12 cellular contexts compared by ENCODE assay signal in the genomic region with DNA sequence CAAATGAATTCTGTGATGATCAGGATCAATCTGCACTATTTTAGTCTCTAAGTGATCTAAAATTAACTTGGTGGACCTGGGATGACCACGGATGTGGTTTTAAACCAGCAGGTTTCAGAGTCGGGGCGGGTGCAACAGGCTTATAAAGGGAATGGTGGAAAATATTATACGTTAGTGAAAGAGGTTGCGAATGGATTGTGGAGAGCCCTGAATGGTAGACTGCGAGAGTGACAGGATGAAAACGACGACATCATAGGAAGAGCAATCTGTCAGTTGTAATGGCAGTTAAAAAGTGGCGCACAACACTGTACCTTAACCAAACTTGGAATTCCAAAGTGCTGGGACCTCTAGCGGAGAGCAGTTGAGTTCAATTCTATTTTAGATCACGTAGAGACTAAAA. TPM values are rescaled to one million over a fixed set of nuclear protein-coding genes. Genes with fewer than 3 reads are reported as not detected.
DNase-seq lines count a peak whose midpoint lies in the region; ATAC-seq, FAIRE-seq and TF ChIP-seq lines count a peak whose summit lies in the region.
"Had no signal": no experiment of that assay in that cellular context is flagged by ENCODE, and none has a peak within 500 bp of the region (broad histone marks: within the 10 kb centered on the region; RNA-seq: fewer than 3 reads in every experiment).

No MANE protein-coding gene starts in this region.

- POLR2A ChIA-PET in H1 (lab: Charles Lee; ENCODE audit: partially characterized antibody), result no interaction called here

- TF ChIP-seq CTCF in OCI-LY3 (IDR thresholded peaks at IDR 0.05; ENCODE audit: low read depth, low read length) (no peak), H1 (IDR thresholded peaks at IDR 0.05; ENCODE audit: control extremely low read depth in 1 of 3, insufficient read depth in 1 of 3, low read depth in 1 of 3, low read length in 3 of 3) (no peak)

- intact Hi-C loops in Right ventricle myocardium superior (cut with DNase I) (no loop called here), left ventricle myocardium superior (cut with micrococcal nuclease) (no loop called here)

- 85 to 100% methylated on average over 3 to 11 of the region's 11 CpGs for WGBS in H1 (ENCODE audit: extremely low coverage in 1 of 2, insufficient coverage in 1 of 2, insufficient read length in 1 of 2, insufficient replicate concordance in 2 of 2, low coverage in 1 of 2, low lambda C conversion rate in 2 of 2, missing lambda C conversion rate in 1 of 2), 2 experiments

- H4K5ac ChIP-seq in H1 (ENCODE audit: insufficient read length, low read depth, low read length), result no peak overlapping the region

- no peak overlapping the region for H3K56ac ChIP-seq in H1 (replicated peaks; ENCODE audit: insufficient read length, low read depth, low read length)

- H3K4me3 ChIP-seq in OCI-LY3 (ENCODE audit: low read length) (0 out of 2 replicates have a peak overlapping the region, but pooled peaks have one; percentile 85), H1 (ENCODE audit: extremely low read depth in 1 of 4, insufficient read depth in 2 of 4, low read depth in 3 of 4, low read length in 4 of 4) (no peak overlapping the region)

- FAIRE-seq in H1 (lab: Jason Lieb, UNC), result no peak

- H3K23ac ChIP-seq in H1 (ENCODE audit: insufficient read length), result no peak overlapping the region

- TF ChIP-seq EP300 in H1 (IDR thresholded peaks at IDR 0.05; ENCODE audit: borderline replicate concordance in 1 of 2, low read depth in 2 of 2, low read length in 2 of 2), result no peak

- no peak overlapping the region for H3K27ac ChIP-seq in OCI-LY3 (ENCODE audit: low read length)
- no peak overlapping the region for H3K27ac ChIP-seq in H1 (ENCODE audit: low read depth, low read length)

- no peak overlapping the region for H2BK20ac ChIP-seq in H1 (ENCODE audit: low read length)

- TF ChIP-seq RAD21 in H1 (IDR thresholded peaks at IDR 0.05 in 1 of 2, conservative IDR thresholded peaks at IDR 0.05 in 1 of 2; ENCODE audit: low read depth in 2 of 2, low read length in 2 of 2), result no peak

- H4K20me1 ChIP-seq in OCI-LY3 (ENCODE audit: insufficient read depth, low read length) (no peaks in the 10 kb centered on the region), H1 (replicated peaks in 1 of 2; ENCODE audit: control insufficient read depth in 1 of 2, insufficient read depth in 2 of 2, low read length in 2 of 2) (peaks cover 0 to 1% of the 10 kb centered on the region in 2 experiments)

- peaks cover 13 to 19% of the 10 kb centered on the region in 2 donors for H3K36me3 Mint-ChIP-seq in stimulated activated naive B cell treated with anti-CD40 and anti-IgM and Interleukin-4, amounts not matched to agents 10 μg/mL and 1 μg/mL and 100 μg/mL, for 72 hours

- no peak overlapping the region for H2BK12ac ChIP-seq in H1 (ENCODE audit: low read depth, low read length)

- DNase-seq in Right ventricle myocardium superior (no peak), left ventricle myocardium superior (no peak), H1 (ENCODE audit: low read depth in 1 of 2, low spot score in 2 of 2) (no peak)
- DNase-seq in stimulated activated naive B cell treated with anti-CD40 and anti-IgM and Interleukin-4, amounts not matched to agents 10 μg/mL and 1 μg/mL and 100 μg/mL, for 72 hours, result no peak
- DNase-seq: erythroblast, GOT3, NCI-H1436, spleen had no signal

- H2BK5ac ChIP-seq in H1 (ENCODE audit: low read depth, low read length), result no peak overlapping the region

- no peak overlapping the region for H3K18ac ChIP-seq in H1 (ENCODE audit: extremely low read depth, low read length)

- peaks cover 2% of the 10 kb centered on the region for H3K23me2 ChIP-seq in H1 (ENCODE audit: low read depth, low read length)

- H3K4ac ChIP-seq in H1 (replicated peaks; ENCODE audit: insufficient read length, low read depth, low read length), result no peak overlapping the region

- H2BK15ac ChIP-seq in H1 (ENCODE audit: low read length), result no peak overlapping the region

- H3K79me1 ChIP-seq in H1 (ENCODE audit: low read depth, low read length), result no peaks in the 10 kb centered on the region

- H3K4me2 ChIP-seq in OCI-LY3 (ENCODE audit: low read length) (no peak overlapping the region), H1 (ENCODE audit: insufficient read depth in 1 of 2, low read depth in 2 of 2, low read length in 2 of 2) (no peak overlapping the region; a peak in 1 of 4 replicates)

- no peak overlapping the region for H3K27ac Mint-ChIP-seq in stimulated activated naive B cell treated with anti-CD40 and anti-IgM and Interleukin-4, amounts not matched to agents 10 μg/mL and 1 μg/mL and 100 μg/mL, for 72 hours

- H3K4me1 ChIP-seq in OCI-LY3 (ENCODE audit: low read length), result peaks cover 12% of the 10 kb centered on the region
- H3K4me1 ChIP-seq in H1 (replicated peaks in 1 of 4; ENCODE audit: control insufficient read depth in 3 of 4, insufficient read depth in 4 of 4, low read length in 3 of 4), result no peaks in the 10 kb centered on the region

- H3K27me3 ChIP-seq in OCI-LY3 (ENCODE audit: low read depth, low read length) (no peaks in the 10 kb centered on the region), H1 (replicated peaks in 1 of 4; ENCODE audit: control insufficient read depth in 3 of 4, extremely low read depth in 1 of 4, insufficient read depth in 3 of 4, low read length in 3 of 4) (no peaks in the 10 kb centered on the region)
- H3K27me3 ChIP-seq: spleen had no signal

- no peak overlapping the region for H3K14ac ChIP-seq in H1 (ENCODE audit: insufficient read length)

- no peak overlapping the region for H2AK5ac ChIP-seq in H1 (ENCODE audit: low read depth, low read length)

- TF ChIP-seq POLR2A in H1 (IDR thresholded peaks at IDR 0.05; ENCODE audit: control extremely low read depth in 1 of 2, low read depth in 2 of 2, low read length in 2 of 2), result no peak

- H2AFZ ChIP-seq in OCI-LY3 (ENCODE audit: low read depth, low read length) (no peak overlapping the region), H1 (ENCODE audit: low read length) (peak overlapping the region; percentile 8; the same call in 1 of the 2 replicates)

- H3K9me3 Mint-ChIP-seq in stimulated activated naive B cell treated with anti-CD40 and anti-IgM and Interleukin-4, amounts not matched to agents 10 μg/mL and 1 μg/mL and 100 μg/mL, for 72 hours, result peaks cover 0 to 3% of the 10 kb centered on the region in 2 donors

- peak overlapping the region; percentile 49 to 58 for H3K4me3 Mint-ChIP-seq in stimulated activated naive B cell treated with anti-CD40 and anti-IgM and Interleukin-4, amounts not matched to agents 10 μg/mL and 1 μg/mL and 100 μg/mL, for 72 hours

- no peak overlapping the region for H4K8ac ChIP-seq in H1 (ENCODE audit: extremely low read depth, insufficient read depth, low read length)

- peak; percentile 18 for ATAC-seq in Right ventricle myocardium superior (ENCODE audit: poor library complexity)
- ATAC-seq in left ventricle myocardium superior, result no peak
- ATAC-seq in stimulated activated naive B cell treated with anti-CD40 and anti-IgM and Interleukin-4, amounts not matched to agents 10 μg/mL and 1 μg/mL and 100 μg/mL, for 72 hours (replicated peaks), result no peak
- no peak for ATAC-seq in HG03097 (IDR thresholded peaks at IDR 0.05; ENCODE audit: low FRiP score, unreplicated experiment)
- ATAC-seq in HG03457 (IDR thresholded peaks at IDR 0.05; ENCODE audit: unreplicated experiment), result no peak
- no peak for ATAC-seq in HG03045 (IDR thresholded peaks at IDR 0.05; ENCODE audit: unreplicated experiment)

- H3K4me1 Mint-ChIP-seq in stimulated activated naive B cell treated with anti-CD40 and anti-IgM and Interleukin-4, amounts not matched to agents 10 μg/mL and 1 μg/mL and 100 μg/mL, for 72 hours, result peaks cover 11 to 27% of the 10 kb centered on the region in 2 donors

- H3K9me3 ChIP-seq in OCI-LY3 (ENCODE audit: insufficient read depth, low read length), result no peaks in the 10 kb centered on the region
- no peaks in the 10 kb centered on the region for H3K9me3 ChIP-seq in H1 (ENCODE audit: insufficient read depth in 2 of 2, low read depth in 1 of 2, low read length in 1 of 2)
- H3K9me3 ChIP-seq: spleen had no signal

- no peak overlapping the region for H2BK120ac ChIP-seq in H1 (replicated peaks; ENCODE audit: low read depth, low read length)

- H3K9ac ChIP-seq in OCI-LY3 (ENCODE audit: low read length) (no peak overlapping the region), H1 (replicated peaks in 1 of 4; ENCODE audit: extremely low read depth in 1 of 4, low read depth in 3 of 4, low read length in 3 of 4) (no peak overlapping the region)

- CTCF ChIA-PET in H1 (lab: Charles Lee; ENCODE audit: partially characterized antibody), result no interaction called here

- no peak overlapping the region for H4K91ac ChIP-seq in H1 (replicated peaks; ENCODE audit: insufficient read length, low read length)

- H3K36me3 ChIP-seq in OCI-LY3 (replicated peaks; ENCODE audit: low read depth, low read length) (peaks cover 13% of the 10 kb centered on the region), H1 (ENCODE audit: control insufficient read depth in 2 of 4, insufficient read depth in 4 of 4, low read length in 3 of 4) (peaks cover 0 to 12% (median 5%) of the 10 kb centered on the region in 4 experiments; a peak in 4 of 8 replicates)

- no peaks in the 10 kb centered on the region for H3K27me3 Mint-ChIP-seq in stimulated activated naive B cell treated with anti-CD40 and anti-IgM and Interleukin-4, amounts not matched to agents 10 μg/mL and 1 μg/mL and 100 μg/mL, for 72 hours

- peaks cover 37% of the 10 kb centered on the region for H3K79me2 ChIP-seq in OCI-LY3 (ENCODE audit: low read length)
- peaks cover 6 to 34% of the 10 kb centered on the region in 2 experiments for H3K79me2 ChIP-seq in H1 (ENCODE audit: control insufficient read depth in 1 of 2, insufficient read depth in 2 of 2, low read length in 2 of 2)

RNA-seq across cellular contexts. Expression of a gene that starts 1.2 kb away (rescaled TPM):
- 55.4 TPM for total RNA-seq in Right ventricle myocardium superior
- 59.8 TPM for total RNA-seq in left ventricle myocardium superior
- 118 and 127 TPM in 2 replicates for total RNA-seq in H1 (2021; fragmentation: NEBNext Ultra II Directional; extraction: Animal tissue kit (Norgen Biotek cat#: 25700))
- 70.8 and 108 TPM in 2 replicates for polyA plus RNA-seq in H1 (2011; rRNA removed)
- 83.3 TPM for polyA plus RNA-seq in H1 (2011; cell fraction: cytosol; rRNA removed)
- 43.5 TPM for polyA plus RNA-seq in H1 (2011; cell fraction: nucleus; rRNA removed)
- 101 to 122 TPM (median 107 TPM) in 4 replicates for polyA plus RNA-seq in H1 (2012, experiment 1 of 2)
- polyA plus RNA-seq in H1 (2012, experiment 2 of 2), result 33.0 TPM
- polyA plus RNA-seq in H1 (2013, experiment 1 of 2), result 138 TPM
- polyA plus RNA-seq in H1 (2013, experiment 2 of 2), result 144 TPM
- polyA minus RNA-seq in H1 (2011; rRNA and poly(A)+ RNA removed), result 114 and 138 TPM in 2 replicates
- 49.4 TPM for polyA minus RNA-seq in H1 (2011; cell fraction: cytosol; rRNA and poly(A)+ RNA removed)
- polyA minus RNA-seq in H1 (2011; cell fraction: nucleus; rRNA and poly(A)+ RNA removed), result 52.0 TPM

RNA-seq across cellular contexts. Expression of a gene that starts 37.4 kb away (rescaled TPM):
- total RNA-seq in Right ventricle myocardium superior, result 19.4 TPM
- total RNA-seq in left ventricle myocardium superior, result 26.8 TPM
- total RNA-seq in H1 (2021; fragmentation: NEBNext Ultra II Directional; extraction: Animal tissue kit (Norgen Biotek cat#: 25700)), result 31.8 and 37.0 TPM in 2 replicates
- 14.1 and 16.1 TPM in 2 replicates for polyA plus RNA-seq in H1 (2011; rRNA removed)
- 16.7 TPM for polyA plus RNA-seq in H1 (2011; cell fraction: cytosol; rRNA removed)
- 14.4 TPM for polyA plus RNA-seq in H1 (2011; cell fraction: nucleus; rRNA removed)
- 25.6 to 33.1 TPM (median 28.2 TPM) in 4 replicates for polyA plus RNA-seq in H1 (2012, experiment 1 of 2)
- 15.4 TPM for polyA plus RNA-seq in H1 (2012, experiment 2 of 2)
- 27.5 TPM for polyA plus RNA-seq in H1 (2013, experiment 1 of 2)
- polyA plus RNA-seq in H1 (2013, experiment 2 of 2), result 30.9 TPM
- 16.1 and 17.7 TPM in 2 replicates for polyA minus RNA-seq in H1 (2011; rRNA and poly(A)+ RNA removed)
- 26.6 TPM for polyA minus RNA-seq in H1 (2011; cell fraction: cytosol; rRNA and poly(A)+ RNA removed)
- 20.9 TPM for polyA minus RNA-seq in H1 (2011; cell fraction: nucleus; rRNA and poly(A)+ RNA removed)
